ENCODE assay signal across 8 cellular contexts in genomic region chr1:78145105-78145580, GRCh38.
DNase-seq lines count a peak whose midpoint lies in the region; ATAC-seq and TF ChIP-seq lines count a peak whose summit lies in the region.

No MANE protein-coding gene starts in this region.

- H3K27me3 ChIP-seq in SJCRH30 = no peaks in the 10 kb centered on the region

- in situ Hi-C loops in ACHN (cut with HindIII; ENCODE audit: low pct_ligation_motif_present, low pct_unique_long_range_greater_than_20kb, low sequenced_read_pairs) = no loop called here

- intact Hi-C loops in left colon (cut with DNase I, micrococcal nuclease) = loop anchor here in 1 of 2 donors (5.0 kb wide), 1 partner anchor 457 kb away; no protein-coding TSS in a partner anchor

- no peaks in the 10 kb centered on the region for H3K4me1 ChIP-seq in SJCRH30

- CTCF ChIA-PET in HEK293T (lab: Yijun Ruan, JAX) = interaction anchor here (0.6 to 1.8 kb wide), 4 partner anchors 14 to 532 kb away, joined by 3 to 6 read pairs (median 4); no protein-coding TSS in a partner anchor

- no peak overlapping the region for H3K4me3 ChIP-seq in LNCaP clone FGC (ENCODE audit: low read depth, low read length)
- H3K4me3 ChIP-seq in SJCRH30 = no peak overlapping the region

- H3K27ac ChIP-seq in SJCRH30 = no peak overlapping the region

- DNase-seq in ACHN (peak; percentile 65), HEK293T (ENCODE audit: extremely low spot score) (peak; percentile 83), LNCaP clone FGC (ENCODE audit: low read depth) (peak; percentile 75), SJCRH30 (peak; percentile 37 to 75), cerebellar cortex (ENCODE audit: low spot score) (peak; percentile 50), left colon (peak in 1 of 2 donors; percentile 45)
- DNase-seq in stimulated activated CD8-positive, alpha-beta memory T cell treated with anti-CD3 and anti-CD28 coated beads, Interleukin-4, amount 100 ng/mL, for 48 hours = peak; percentile 36

- TF ChIP-seq CTCF in GM12872 (IDR thresholded peaks at IDR 0.05; ENCODE audit: insufficient read depth, low read depth, low read length) = peak; percentile 85
- TF ChIP-seq CTCF in LNCaP clone FGC (IDR thresholded peaks at IDR 0.05; ENCODE audit: control insufficient read depth, extremely low read depth, insufficient read depth) = peak; percentile 91

- POLR2A ChIA-PET in HEK293T (lab: Yijun Ruan, JAX) = no interaction called here

- no peaks in the 10 kb centered on the region for H3K36me3 ChIP-seq in SJCRH30

- no peaks in the 10 kb centered on the region for H3K9me3 ChIP-seq in SJCRH30 (replicated peaks)

- ATAC-seq in left colon = peak; percentile 62

TF ChIP-seq in HEK293T, 16 proteins besides CTCF, POLR2A, EP300 and RAD21:
- TF ChIP-seq PKNOX1 (IDR thresholded peaks at IDR 0.05) (0 out of 2 replicates have a peak, but pooled peaks have one; percentile 15), FOXK2 (IDR thresholded peaks at IDR 0.05) (no peak), CTBP1 (IDR thresholded peaks at IDR 0.05; ENCODE audit: borderline replicate concordance) (no peak), SUZ12 (IDR thresholded peaks at IDR 0.05) (no peak), NFRKB (IDR thresholded peaks at IDR 0.05) (no peak)
